8 cellular contexts compared by ENCODE assay signal in genomic region chr11:695606-696381, GRCh38. TPM values are rescaled to one million over a fixed set of nuclear protein-coding genes. Genes with fewer than 3 reads are reported as not detected.
DNase-seq lines count a peak whose midpoint lies in the region; ATAC-seq, FAIRE-seq and TF ChIP-seq lines count a peak whose summit lies in the region.

TSS of gene TMEM80 (plus strand) at chr11:695816. CDS start at chr11:695828, 12 bp downstream.

- no peaks in the 10 kb centered on the region for H3K36me3 ChIP-seq in SU-DHL-6 (ENCODE audit: low read length)
- no peaks in the 10 kb centered on the region for H3K36me3 ChIP-seq in pancreas
- H3K36me3 ChIP-seq in tibial artery: peaks cover 0 to 19% (median 3%) of the 10 kb centered on the region in 3 donors

- peak; percentile 64 for ATAC-seq in HG02610 (IDR thresholded peaks at IDR 0.05; ENCODE audit: unreplicated experiment)
- ATAC-seq in Right ventricle myocardium superior (ENCODE audit: poor library complexity): peak; percentile 92
- ATAC-seq in pancreas: peak; percentile 83 to 90 (median 84)

- H4K20me1 ChIP-seq in SU-DHL-6 (ENCODE audit: low read depth, low read length): no peaks in the 10 kb centered on the region

- H3K27me3 ChIP-seq in SU-DHL-6 (ENCODE audit: low read length): no peaks in the 10 kb centered on the region
- no peaks in the 10 kb centered on the region for H3K27me3 ChIP-seq in pancreas
- no peaks in the 10 kb centered on the region for H3K27me3 ChIP-seq in tibial artery

- H3K9me2 ChIP-seq in SU-DHL-6 (replicated peaks; ENCODE audit: insufficient read depth, low read length): no peaks in the 10 kb centered on the region

- POLR2A ChIA-PET in GM10248 (lab: Yijun Ruan, JAX): interaction anchor here (0.8 kb wide), 1 partner anchor 100 kb away, joined by 3 read pairs; no protein-coding TSS in a partner anchor

- no peaks in the 10 kb centered on the region for H3K9me3 ChIP-seq in SU-DHL-6 (ENCODE audit: insufficient read depth, low read length)
- H3K9me3 ChIP-seq in pancreas: no peaks in the 10 kb centered on the region
- H3K9me3 ChIP-seq in tibial artery: no peaks in the 10 kb centered on the region

- H3K27ac ChIP-seq in SU-DHL-6 (ENCODE audit: low read depth, low read length) (peak within 1 kb of the TSS; percentile 95), pancreas (peak within 1 kb of the TSS; percentile 97 to 100 (median 100)), tibial artery (peak within 1 kb of the TSS; percentile 95 to 99)

- intact Hi-C loops in Right ventricle myocardium superior (cut with DNase I): no loop called here
- intact Hi-C loops in pancreas (cut with DNase I): no loop called here
- intact Hi-C loops in tibial artery (cut with DNase I; ENCODE audit: low total_unique reads): no loop called here

- 0% methylated on average over 87 to 98 of the region's 98 CpGs for WGBS in pancreas, 2 donors

- H3K4me3 ChIP-seq in SU-DHL-6 (ENCODE audit: insufficient read depth, low read length, poor library complexity, severe bottlenecking) (peak within 1 kb of the TSS; percentile 83), pancreas (peak within 1 kb of the TSS; percentile 87 to 100 (median 88)), tibial artery (peak within 1 kb of the TSS; percentile 93 to 94)

- peak within 1 kb of the TSS; percentile 83 for H2AFZ ChIP-seq in SU-DHL-6 (ENCODE audit: low read depth, low read length, severe bottlenecking)

- peak; percentile 94 for DNase-seq in GM10248 (ENCODE audit: extremely low spot score)
- peak; percentile 98 for DNase-seq in NCI-H1105 (lab: John Stamatoyannopoulos, UW)
- peak; percentile 94 for DNase-seq in activated naive CD8-positive, alpha-beta T cell treated with anti-CD3 and anti-CD28 coated beads, Interleukin-2, amount 50 U/mL, for 16 hours (ENCODE audit: low read depth, low spot score)
- peak; percentile 100 for DNase-seq in Right ventricle myocardium superior
- DNase-seq in pancreas: peak; percentile 98 to 100 (median 99)
- peak; percentile 99 for DNase-seq in tibial artery

- CTCF ChIA-PET in GM10248 (lab: Yijun Ruan, JAX): interaction anchor here (0.5 to 5.4 kb wide), 19 partner anchors 9 to 247 kb away, joined by 3 to 47 read pairs (median 4); partner anchors contain the start of gene CD151

- H3K4me1 ChIP-seq in pancreas (peaks cover 6 to 23% (median 7%) of the 10 kb centered on the region in 3 donors), tibial artery (peaks cover 0 to 54% (median 33%) of the 10 kb centered on the region in 4 donors)

- H3K4me2 ChIP-seq in SU-DHL-6 (ENCODE audit: low read depth, low read length, poor library complexity, severe bottlenecking): peak within 1 kb of the TSS; percentile 88

- peak within 1 kb of the TSS; percentile 94 for H3K9ac ChIP-seq in SU-DHL-6 (ENCODE audit: low read length)

- TF ChIP-seq CTCF in GM10248 (IDR thresholded peaks at IDR 0.05; ENCODE audit: control extremely low read depth, extremely low read depth, low read depth, missing control alignments): no peak
- no peak for TF ChIP-seq CTCF in SU-DHL-6 (IDR thresholded peaks at IDR 0.05; ENCODE audit: insufficient read depth, low read length, poor library complexity, severe bottlenecking)
- TF ChIP-seq CTCF in pancreas (IDR thresholded peaks at IDR 0.05): no peak
- TF ChIP-seq CTCF in tibial artery (IDR thresholded peaks at IDR 0.05): peak in 1 of 2 experiments; percentile 22

- peaks cover 19% of the 10 kb centered on the region for H3F3A ChIP-seq in SU-DHL-6 (ENCODE audit: insufficient read depth)

- no peak for FAIRE-seq in pancreas (lab: Jason Lieb, UNC)

- H3K79me2 ChIP-seq in SU-DHL-6 (ENCODE audit: insufficient read depth, low read length): peaks cover 21% of the 10 kb centered on the region

RNA-seq across cellular contexts. Expression of gene TMEM80, which starts in this region (rescaled TPM):
- total RNA-seq in Right ventricle myocardium superior (9.1 TPM), pancreas (10 to 100 TPM in 4 of 6 donors, 1 to 10 TPM in 2; 8.5 to 16.4 (median 14.2) TPM)
- polyA plus RNA-seq in pancreas: 10 to 100 TPM; 18.6 to 24.7 TPM

Comparison
In these comparisons a context has a peak if more than half of its experiments do, and no peak if none do; other contexts are left out.
1. Peak in every context shown above with its lines: DNase-seq, ATAC-seq, H3K4me3 ChIP-seq and H3K27ac ChIP-seq.